In the genomic region with DNA sequence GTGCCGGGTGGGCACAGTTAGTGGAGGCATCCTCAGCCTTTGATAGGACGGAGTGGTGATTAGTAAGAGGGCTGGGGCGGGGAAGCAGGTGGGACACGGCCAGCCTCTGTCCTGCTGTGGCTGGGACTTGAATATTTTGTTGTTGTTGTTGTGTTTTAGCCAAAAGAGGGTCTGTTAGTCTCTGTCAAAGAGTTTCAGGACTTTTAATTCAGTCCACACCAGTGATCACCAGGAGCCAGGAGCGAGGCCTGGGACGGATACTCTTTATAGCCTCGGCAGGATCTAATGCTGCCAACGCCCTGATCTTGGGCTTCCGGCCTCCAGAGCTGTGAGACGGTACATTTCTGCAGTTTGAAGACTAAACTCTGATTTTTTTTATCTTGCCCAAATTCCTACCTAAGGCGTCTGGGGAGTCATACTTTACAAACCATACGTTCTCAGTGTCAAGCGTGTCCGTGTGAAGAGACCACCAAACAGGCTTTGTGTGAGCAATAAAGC, we compare ENCODE assay signal across 14 cellular contexts. TPM values are rescaled to one million over a fixed set of nuclear protein-coding genes. Genes with fewer than 3 reads are reported as not detected.
DNase-seq lines count a peak whose midpoint lies in the region; ATAC-seq and TF ChIP-seq lines count a peak whose summit lies in the region.
"Had no signal": no experiment of that assay in that cellular context is flagged by ENCODE, and none has a peak within 500 bp of the region (broad histone marks: within the 10 kb centered on the region; RNA-seq: fewer than 3 reads in every experiment).

No MANE protein-coding gene starts in this region.

- CTCF ChIA-PET in activated CD4-positive, alpha-beta T cell treated with anti-CD3 and anti-CD28 coated beads, Interleukin-2, amount 10 ng/mL, durations not matched to agents 7 days and 5 days (lab: Charles Lee) = no interaction called here

- WGBS in esophagus squamous epithelium, 2 donors = 67 to 89% methylated on average over 11 to 13 of the region's 14 CpGs

- H3K4me1 ChIP-seq in esophagus squamous epithelium (peaks cover 34 to 90% (median 35%) of the 10 kb centered on the region in 3 donors), ascending aorta (peaks cover 11 to 33% of the 10 kb centered on the region in 2 donors)

- POLR2A ChIA-PET in activated CD4-positive, alpha-beta T cell treated with anti-CD3 and anti-CD28 coated beads, Interleukin-2, amount 10 ng/mL, durations not matched to agents 7 days and 5 days (lab: Charles Lee) = no interaction called here

- intact Hi-C loops in esophagus squamous epithelium (cut with DNase I) (no loop called here), ascending aorta (cut with DNase I) (no loop called here)

- no peak overlapping the region for H3K4me3 Mint-ChIP-seq in activated CD4-positive, alpha-beta T cell treated with anti-CD3 and anti-CD28 coated beads, Interleukin-2, amount 10 ng/mL, durations not matched to agents 7 days and 5 days
- peak overlapping the region; percentile 2 to 22 for H3K4me3 Mint-ChIP-seq in stimulated activated naive B cell treated with anti-CD40 and anti-IgM and Interleukin-4, amounts not matched to agents 10 μg/mL and 1 μg/mL and 100 μg/mL, for 72 hours

- H3K36me3 Mint-ChIP-seq in activated CD4-positive, alpha-beta T cell treated with anti-CD3 and anti-CD28 coated beads, Interleukin-2, amount 10 ng/mL, durations not matched to agents 7 days and 5 days (ENCODE audit: low read depth) = peaks cover 3% of the 10 kb centered on the region
- peaks cover 0 to 3% of the 10 kb centered on the region in 2 donors for H3K36me3 Mint-ChIP-seq in stimulated activated naive B cell treated with anti-CD40 and anti-IgM and Interleukin-4, amounts not matched to agents 10 μg/mL and 1 μg/mL and 100 μg/mL, for 72 hours

- H3K4me3 ChIP-seq in esophagus squamous epithelium (no peak overlapping the region), ascending aorta (no peak overlapping the region)

- H3K27ac ChIP-seq in esophagus squamous epithelium = peak overlapping the region; percentile 36 to 95 (median 56)
- no peak overlapping the region for H3K27ac ChIP-seq in ascending aorta

- no peak for ATAC-seq in stimulated activated naive B cell treated with anti-CD40 and anti-IgM and Interleukin-4, amounts not matched to agents 10 μg/mL and 1 μg/mL and 100 μg/mL, for 72 hours (replicated peaks)
- ATAC-seq in GM18498 (IDR thresholded peaks at IDR 0.05; ENCODE audit: unreplicated experiment) = no peak

- TF ChIP-seq CTCF in esophagus squamous epithelium (IDR thresholded peaks at IDR 0.05) = no peak
- TF ChIP-seq CTCF in ascending aorta (IDR thresholded peaks at IDR 0.05) = no peak

- H3K9me3 Mint-ChIP-seq in activated CD4-positive, alpha-beta T cell treated with anti-CD3 and anti-CD28 coated beads, Interleukin-2, amount 10 ng/mL, durations not matched to agents 7 days and 5 days = no peaks in the 10 kb centered on the region
- no peaks in the 10 kb centered on the region for H3K9me3 Mint-ChIP-seq in stimulated activated naive B cell treated with anti-CD40 and anti-IgM and Interleukin-4, amounts not matched to agents 10 μg/mL and 1 μg/mL and 100 μg/mL, for 72 hours

- H3K36me3 ChIP-seq in esophagus squamous epithelium (no peaks in the 10 kb centered on the region), ascending aorta (peaks cover 1 to 2% of the 10 kb centered on the region in 2 donors)

- peak overlapping the region; percentile 98 for H3K27ac Mint-ChIP-seq in activated CD4-positive, alpha-beta T cell treated with anti-CD3 and anti-CD28 coated beads, Interleukin-2, amount 10 ng/mL, durations not matched to agents 7 days and 5 days
- peak overlapping the region; percentile 83 for H3K27ac Mint-ChIP-seq in stimulated activated naive B cell treated with anti-CD40 and anti-IgM and Interleukin-4, amounts not matched to agents 10 μg/mL and 1 μg/mL and 100 μg/mL, for 72 hours

- TF ChIP-seq POLR2A in esophagus squamous epithelium (IDR thresholded peaks at IDR 0.05) = no peak

- H3K27me3 Mint-ChIP-seq in activated CD4-positive, alpha-beta T cell treated with anti-CD3 and anti-CD28 coated beads, Interleukin-2, amount 10 ng/mL, durations not matched to agents 7 days and 5 days = no peaks in the 10 kb centered on the region
- no peaks in the 10 kb centered on the region for H3K27me3 Mint-ChIP-seq in stimulated activated naive B cell treated with anti-CD40 and anti-IgM and Interleukin-4, amounts not matched to agents 10 μg/mL and 1 μg/mL and 100 μg/mL, for 72 hours

- H3K9me3 ChIP-seq in esophagus squamous epithelium (no peaks in the 10 kb centered on the region), ascending aorta (no peaks in the 10 kb centered on the region)

- H3K4me1 Mint-ChIP-seq in activated CD4-positive, alpha-beta T cell treated with anti-CD3 and anti-CD28 coated beads, Interleukin-2, amount 10 ng/mL, durations not matched to agents 7 days and 5 days = peaks cover 82% of the 10 kb centered on the region
- peaks cover 41 to 72% of the 10 kb centered on the region in 2 donors for H3K4me1 Mint-ChIP-seq in stimulated activated naive B cell treated with anti-CD40 and anti-IgM and Interleukin-4, amounts not matched to agents 10 μg/mL and 1 μg/mL and 100 μg/mL, for 72 hours

- no peak for DNase-seq in activated CD4-positive, alpha-beta T cell treated with anti-CD3 and anti-CD28 coated beads, Interleukin-2, amount 10 ng/mL, durations not matched to agents 7 days and 5 days
- no peak for DNase-seq in activated CD4-positive, alpha-beta T cell treated with anti-CD3 and anti-CD28 coated beads for 4 hours
- DNase-seq in SW480 (ENCODE audit: low spot score) (peak; percentile 44), esophagus squamous epithelium (lab: John Stamatoyannopoulos, UW) (no peak), ascending aorta (ENCODE audit: low spot score in 2 of 2) (no peak), NCI-H526 (lab: John Stamatoyannopoulos, UW) (no peak)
- no peak for DNase-seq in stimulated activated naive B cell treated with anti-CD40 and anti-IgM and Interleukin-4, amounts not matched to agents 10 μg/mL and 1 μg/mL and 100 μg/mL, for 72 hours
- DNase-seq: ACHN, amygdala, EL, hypothalamus, NCI-H2107, small intestine had no signal

- H3K27me3 ChIP-seq in esophagus squamous epithelium (no peaks in the 10 kb centered on the region), ascending aorta (no peaks in the 10 kb centered on the region)

RNA-seq across cellular contexts. Expression of gene RNF213, which starts 2.9 kb away (rescaled TPM):
- total RNA-seq in activated CD4-positive, alpha-beta T cell treated with anti-CD3 and anti-CD28 coated beads, Interleukin-2, amount 10 ng/mL, durations not matched to agents 7 days and 5 days = 100 to 1,000 TPM; 579 to 602 TPM
- 10 to 100 TPM; 56.1 to 67.9 (median 60.9) TPM for total RNA-seq in esophagus squamous epithelium
- 155 TPM for total RNA-seq in ascending aorta

RNA-seq across cellular contexts. Expression of gene SLC26A11, which starts 37.5 kb away (rescaled TPM):
- total RNA-seq in activated CD4-positive, alpha-beta T cell treated with anti-CD3 and anti-CD28 coated beads, Interleukin-2, amount 10 ng/mL, durations not matched to agents 7 days and 5 days = 1 to 10 TPM; 5.9 to 6.1 TPM
- 10 to 100 TPM in 1 of 4 donors, 1 to 10 TPM in 3; 5.7 to 11.4 (median 7.6) TPM for total RNA-seq in esophagus squamous epithelium
- 25.8 TPM for total RNA-seq in ascending aorta

RNA-seq across cellular contexts. Expression of gene SGSH, which starts 37.6 kb away (rescaled TPM):
- total RNA-seq in activated CD4-positive, alpha-beta T cell treated with anti-CD3 and anti-CD28 coated beads, Interleukin-2, amount 10 ng/mL, durations not matched to agents 7 days and 5 days = 10 to 100 TPM; 31.5 to 34.3 TPM
- total RNA-seq in esophagus squamous epithelium = 10 to 100 TPM in 3 of 4 donors, 1 to 10 TPM in 1; 8.7 to 18.7 (median 12.9) TPM
- 50.9 TPM for total RNA-seq in ascending aorta

Comparison
In these comparisons a context has a peak if more than half of its experiments do, and no peak if none do; other contexts are left out.
1. H3K27ac ChIP-seq: peak in esophagus squamous epithelium (4 of 4); none in ascending aorta (0 of 2).